9 cellular contexts compared by ENCODE assay signal in the genomic region with DNA sequence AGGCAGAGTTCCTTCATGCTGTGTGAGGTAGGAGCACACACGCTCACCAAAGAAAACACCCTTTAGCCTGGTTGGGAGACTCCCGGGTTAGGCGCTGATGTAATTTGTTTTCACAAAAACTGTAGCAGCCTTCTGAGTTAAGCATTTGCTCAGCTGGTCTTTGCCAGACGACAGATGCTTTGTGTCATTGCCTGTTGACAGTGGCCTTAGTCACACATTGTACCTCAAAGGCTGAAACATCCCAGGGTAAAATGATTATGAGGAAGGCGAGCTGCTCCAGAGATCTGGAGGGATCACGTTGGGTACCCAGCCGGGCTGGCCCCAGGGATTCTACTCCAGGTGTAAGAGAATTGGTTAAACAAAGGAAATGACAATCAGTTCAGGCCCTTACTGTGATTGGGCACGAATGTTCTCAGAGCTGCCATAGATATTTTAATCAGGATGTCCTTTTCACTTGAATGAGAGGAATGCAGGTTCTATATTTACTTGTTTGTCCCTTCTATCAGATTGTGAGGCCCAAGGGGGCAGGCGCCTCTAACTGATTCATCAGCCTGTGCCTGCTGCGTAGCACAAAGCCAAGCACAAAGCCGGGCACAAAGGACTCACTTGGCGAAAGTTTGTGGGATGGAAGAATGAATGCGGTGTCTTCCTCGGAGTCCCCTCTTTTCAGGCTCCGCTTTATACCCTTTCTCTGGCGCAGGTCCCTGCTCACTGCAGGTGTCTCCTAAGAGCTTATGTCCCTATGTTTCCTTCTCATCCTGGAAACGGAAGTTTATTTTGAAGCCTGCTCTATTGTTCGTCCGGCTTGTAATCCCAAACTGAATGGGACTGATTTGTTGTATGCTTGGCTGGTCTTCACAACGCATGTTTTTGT. TPM values are rescaled to one million over a fixed set of nuclear protein-coding genes. Genes with fewer than 3 reads are reported as not detected.
DNase-seq lines count a peak whose midpoint lies in the region; ATAC-seq and TF ChIP-seq lines count a peak whose summit lies in the region.
"Had no signal": no experiment of that assay in that cellular context is flagged by ENCODE, and none has a peak within 500 bp of the region (broad histone marks: within the 10 kb centered on the region; RNA-seq: fewer than 3 reads in every experiment).

No MANE protein-coding gene starts in this region.

- TSS peak; percentile 77 for BruUV-seq in Caco-2 (replicated peaks; lab: Mats Ljungman, UMichigan)

- peaks cover 47% of the 10 kb centered on the region for H3K4me1 ChIP-seq in Caco-2
- no peaks in the 10 kb centered on the region for H3K4me1 ChIP-seq in esophagus (ENCODE audit: control insufficient read depth in 2 of 2, insufficient read depth in 2 of 2, low read length in 1 of 2)
- H3K4me1 ChIP-seq in muscle layer of duodenum (ENCODE audit: control insufficient read depth in 1 of 2, insufficient read depth in 2 of 2, low read length in 2 of 2): peaks cover 6 to 12% of the 10 kb centered on the region in 2 donors

- peaks cover 14% of the 10 kb centered on the region for H3K4me1 Mint-ChIP-seq in Caco-2 (ENCODE audit: low read depth, unreplicated experiment)

- TF ChIP-seq CTCF in Caco-2 (IDR thresholded peaks at IDR 0.05; ENCODE audit: insufficient read depth in 1 of 2, low read depth in 1 of 2, low read length in 1 of 2, severe bottlenecking in 1 of 2, unreplicated experiment in 1 of 2): no peak

- no peaks in the 10 kb centered on the region for H3K27me3 ChIP-seq in Caco-2 (replicated peaks; ENCODE audit: control insufficient read depth, insufficient read depth, low read length)
- no peaks in the 10 kb centered on the region for H3K27me3 ChIP-seq in esophagus (ENCODE audit: control insufficient read depth in 1 of 2, insufficient read depth in 2 of 2, low read length in 2 of 2)
- H3K27me3 ChIP-seq in muscle layer of duodenum (ENCODE audit: low read depth, low read length): no peaks in the 10 kb centered on the region

- peak overlapping the region; percentile 42 for H3K4me3 Mint-ChIP-seq in Caco-2 (ENCODE audit: unreplicated experiment)
- H3K4me3 Mint-ChIP-seq: activated B cell treated with CpG ODN at 0.5 μM for 24 hours had no signal

- 61 to 64% methylated on average over 20 of the region's 20 CpGs for whole genome bisulfite sequencing in esophagus, 2 donors

- H3K36me3 ChIP-seq in Caco-2 (ENCODE audit: control insufficient read depth, insufficient read depth, low read length): no peaks in the 10 kb centered on the region
- H3K36me3 ChIP-seq in esophagus (ENCODE audit: control insufficient read depth in 2 of 2, insufficient read depth in 2 of 2, low read length in 1 of 2): no peaks in the 10 kb centered on the region
- H3K36me3 ChIP-seq in muscle layer of duodenum (ENCODE audit: control insufficient read depth in 1 of 2, insufficient read depth in 2 of 2, low read length in 2 of 2): no peaks in the 10 kb centered on the region

- H3K9me3 ChIP-seq in Caco-2 (no peaks in the 10 kb centered on the region), esophagus (ENCODE audit: control insufficient read depth in 2 of 2, insufficient read depth in 1 of 2, low read depth in 1 of 2, low read length in 1 of 2) (no peaks in the 10 kb centered on the region), muscle layer of duodenum (ENCODE audit: control insufficient read depth in 1 of 2, low read length in 2 of 2) (no peaks in the 10 kb centered on the region)

- H3K27ac Mint-ChIP-seq in Caco-2 (ENCODE audit: unreplicated experiment): peak overlapping the region; percentile 22
- H3K27ac Mint-ChIP-seq: activated B cell treated with CpG ODN at 0.5 μM for 24 hours had no signal

- DNase-seq in Caco-2: peak in 1 of 2 experiments; percentile 81
- peak; percentile 94 for DNase-seq in NCI-H69 (lab: John Stamatoyannopoulos, UW)
- DNase-seq in head of caudate nucleus: no peak
- DNase-seq in erythroblast (lab: John Stamatoyannopoulos, UW): no peak
- DNase-seq in activated CD8-positive, alpha-beta memory T cell treated with anti-CD3 and anti-CD28 coated beads, Interleukin-2, amount 50 U/mL, for 4 hours: no peak
- DNase-seq: activated B cell treated with CpG ODN at 0.5 μM for 24 hours had no signal

- H3K27ac ChIP-seq in esophagus (ENCODE audit: low read depth in 2 of 2, low read length in 1 of 2) (peak overlapping the region; percentile 9 to 40), muscle layer of duodenum (ENCODE audit: low read length) (peak overlapping the region; percentile 46)

- CTCF ChIA-PET in Caco-2 (lab: Charles Lee): interaction anchor here (0.5 to 2.1 kb wide), 5 partner anchors 15 to 841 kb away, joined by 4 to 20 read pairs (median 5); a partner anchor contains a TSS

- intact Hi-C loops in Caco-2 (cut with micrococcal nuclease; ENCODE audit: unreplicated experiment): loop anchor here (1.0 to 5.0 kb wide), 4 partner anchors 14 to 45 kb away; a partner anchor contains a TSS
- intact Hi-C loops in head of caudate nucleus (cut with DNase I): no loop called here

- no peak for ATAC-seq in HG02763 (IDR thresholded peaks at IDR 0.05; ENCODE audit: unreplicated experiment)

- H3K9me3 Mint-ChIP-seq in Caco-2 (ENCODE audit: unreplicated experiment): no peaks in the 10 kb centered on the region
- H3K9me3 Mint-ChIP-seq: activated B cell treated with CpG ODN at 0.5 μM for 24 hours had no signal

- no peaks in the 10 kb centered on the region for H3K36me3 Mint-ChIP-seq in Caco-2 (ENCODE audit: insufficient read depth, unreplicated experiment)

- H3K27me3 Mint-ChIP-seq in Caco-2 (ENCODE audit: insufficient read depth, unreplicated experiment): no peaks in the 10 kb centered on the region

- TF ChIP-seq POLR2A in erythroblast (IDR thresholded peaks at IDR 0.05; ENCODE audit: low read length): no peak

- POLR2A ChIA-PET in Caco-2 (lab: Charles Lee): interaction anchor here (1.6 to 1.8 kb wide), 2 partner anchors 42 to 47 kb away, joined by 5 to 16 read pairs; a partner anchor contains a TSS

- H3K4me3 ChIP-seq in Caco-2 (ENCODE audit: low read depth, low read length): peak overlapping the region; percentile 20
- no peak overlapping the region for H3K4me3 ChIP-seq in esophagus (ENCODE audit: low read depth in 1 of 2, low read length in 2 of 2)
- no peak overlapping the region for H3K4me3 ChIP-seq in muscle layer of duodenum (ENCODE audit: low read depth in 1 of 2, low read length in 2 of 2)

RNA-seq across cellular contexts. Expression of a gene that starts 47.1 kb away (rescaled TPM):
- total RNA-seq in Caco-2 (2022): 114 and 127 TPM in 2 replicates
- polyA plus RNA-seq in esophagus: 10 to 100 TPM; 33.9 to 52.1 TPM

RNA-seq across cellular contexts. Expression of a gene that starts 58.0 kb away (rescaled TPM):
- 56.5 and 72.2 TPM in 2 replicates for total RNA-seq in Caco-2 (2022)
- 10 to 100 TPM in 1 of 2 donors, 1 to 10 TPM in 1; 8.5 to 12.1 TPM for polyA plus RNA-seq in esophagus
